In genomic region chr20:22582960-22583772, GRCh38 we compare ENCODE assay signal across 11 cellular contexts. TPM values are rescaled to one million over a fixed set of nuclear protein-coding genes. Genes with fewer than 3 reads are reported as not detected.
DNase-seq lines count a peak whose midpoint lies in the region; ATAC-seq and TF ChIP-seq lines count a peak whose summit lies in the region.
"Had no signal": no experiment of that assay in that cellular context is flagged by ENCODE, and none has a peak within 500 bp of the region (broad histone marks: within the 10 kb centered on the region; RNA-seq: fewer than 3 reads in every experiment).

No MANE protein-coding gene starts in this region.

- DNase-seq in activated CD8-positive, alpha-beta T cell treated with anti-CD3 and anti-CD28 coated beads, Interleukin-2, amount 10 ng/mL, durations not matched to agents 7 days and 5 days, result no peak
- no peak for DNase-seq in activated CD8-positive, alpha-beta T cell treated with anti-CD3 and anti-CD28 coated beads for 36 hours
- DNase-seq in mammary epithelial cell (no peak), mesendoderm (no peak), upper lobe of left lung (peak in 1 of 2 donors; percentile 86), dedifferentiated amniotic fluid mesenchymal stem cell (ENCODE audit: extremely low spot score) (no peak)
- DNase-seq in stimulated activated CD4-positive, alpha-beta T cell treated with anti-CD3 and anti-CD28 coated beads, Interleukin-12 subunit alpha, Interleukin-12 subunit beta, amount 100 ng/mL, for 4 hours, result no peak
- DNase-seq: activated naive CD4-positive, alpha-beta T cell treated with anti-CD3 and anti-CD28 coated beads for 36 hours; NCI-H2171 treated with DMSO at 0.1 percent for 48 hours had no signal

- H3K9ac ChIP-seq in mammary epithelial cell (ENCODE audit: insufficient read depth, low read length), result no peak overlapping the region
- peak overlapping the region; percentile 74 for H3K9ac ChIP-seq in mesendoderm (ENCODE audit: low read length)

- H3K9me3 Mint-ChIP-seq in activated CD8-positive, alpha-beta T cell treated with anti-CD3 and anti-CD28 coated beads, Interleukin-2, amount 10 ng/mL, durations not matched to agents 7 days and 5 days (ENCODE audit: insufficient read depth), result peaks cover 4% of the 10 kb centered on the region
- no peaks in the 10 kb centered on the region for H3K9me3 Mint-ChIP-seq in activated CD8-positive, alpha-beta T cell treated with anti-CD3 and anti-CD28 coated beads for 36 hours

- H4K5ac ChIP-seq in mesendoderm (ENCODE audit: low read length), result no peak overlapping the region

- no peak overlapping the region for H2AK5ac ChIP-seq in mesendoderm (ENCODE audit: low read length)

- H3K79me1 ChIP-seq in mesendoderm (ENCODE audit: low read length), result no peaks in the 10 kb centered on the region

- WGBS in mammary epithelial cell (ENCODE audit: low coverage, missing lambda C conversion rate), result 5% methylated on average over 19 of the region's 67 CpGs
- WGBS in mesendoderm (ENCODE audit: extremely low coverage, insufficient coverage, low lambda C conversion rate), result no CpG with 5 or more reads among the region's 67 CpGs
- 1 to 5% methylated on average over 25 to 48 of the region's 67 CpGs for WGBS in upper lobe of left lung, 2 donors

- TF ChIP-seq EP300 in upper lobe of left lung (IDR thresholded peaks at IDR 0.05), result no peak

- H3K4me2 ChIP-seq in mammary epithelial cell (ENCODE audit: insufficient read depth, low read depth, low read length) (peak overlapping the region; percentile 95), mesendoderm (ENCODE audit: low read length) (peak overlapping the region; percentile 50)

- peaks cover 2% of the 10 kb centered on the region for H3K4me1 Mint-ChIP-seq in activated CD8-positive, alpha-beta T cell treated with anti-CD3 and anti-CD28 coated beads, Interleukin-2, amount 10 ng/mL, durations not matched to agents 7 days and 5 days (ENCODE audit: low read depth)
- H3K4me1 Mint-ChIP-seq in activated CD8-positive, alpha-beta T cell treated with anti-CD3 and anti-CD28 coated beads for 36 hours (ENCODE audit: low read depth), result peaks cover 3% of the 10 kb centered on the region

- H3K4me1 ChIP-seq in mammary epithelial cell (ENCODE audit: insufficient read depth, low read length) (peaks cover 27% of the 10 kb centered on the region), mesendoderm (ENCODE audit: control insufficient read depth, low read depth, low read length) (no peaks in the 10 kb centered on the region), upper lobe of left lung (peaks cover 15 to 58% (median 24%) of the 10 kb centered on the region in 4 donors)

- H3K18ac ChIP-seq in mesendoderm (ENCODE audit: low read length), result peak overlapping the region; percentile 16

- H2BK5ac ChIP-seq in mesendoderm (ENCODE audit: low read length), result no peak overlapping the region

- H3K36me3 Mint-ChIP-seq in activated CD8-positive, alpha-beta T cell treated with anti-CD3 and anti-CD28 coated beads, Interleukin-2, amount 10 ng/mL, durations not matched to agents 7 days and 5 days (ENCODE audit: low read depth), result peaks cover 11% of the 10 kb centered on the region
- peaks cover 4% of the 10 kb centered on the region for H3K36me3 Mint-ChIP-seq in activated CD8-positive, alpha-beta T cell treated with anti-CD3 and anti-CD28 coated beads for 36 hours (ENCODE audit: low read depth)

- POLR2A ChIA-PET in activated CD8-positive, alpha-beta T cell treated with anti-CD3 and anti-CD28 coated beads, Interleukin-2, amount 10 ng/mL, durations not matched to agents 7 days and 5 days (lab: Charles Lee), result no interaction called here
- POLR2A ChIA-PET in activated CD8-positive, alpha-beta T cell treated with anti-CD3 and anti-CD28 coated beads for 36 hours (lab: Charles Lee), result no interaction called here

- no peak overlapping the region for H3K4me3 Mint-ChIP-seq in activated CD8-positive, alpha-beta T cell treated with anti-CD3 and anti-CD28 coated beads, Interleukin-2, amount 10 ng/mL, durations not matched to agents 7 days and 5 days
- no peak overlapping the region for H3K4me3 Mint-ChIP-seq in activated CD8-positive, alpha-beta T cell treated with anti-CD3 and anti-CD28 coated beads for 36 hours
- H3K4me3 Mint-ChIP-seq: activated naive CD4-positive, alpha-beta T cell treated with anti-CD3 and anti-CD28 coated beads for 36 hours had no signal

- H3K4ac ChIP-seq in mesendoderm (ENCODE audit: low read depth, low read length), result peak overlapping the region; percentile 6

- H3K27me3 ChIP-seq in mammary epithelial cell (ENCODE audit: insufficient read depth, low read length) (peaks cover 61% of the 10 kb centered on the region), mesendoderm (ENCODE audit: insufficient read depth, low read length, poor library complexity) (peaks cover 61% of the 10 kb centered on the region), upper lobe of left lung (peaks cover 0 to 48% (median 24%) of the 10 kb centered on the region in 4 donors)

- no peak for TF ChIP-seq POLR2A in upper lobe of left lung (IDR thresholded peaks at IDR 0.05)

- peak overlapping the region; percentile 57 for H3K27ac Mint-ChIP-seq in activated CD8-positive, alpha-beta T cell treated with anti-CD3 and anti-CD28 coated beads, Interleukin-2, amount 10 ng/mL, durations not matched to agents 7 days and 5 days
- no peak overlapping the region for H3K27ac Mint-ChIP-seq in activated CD8-positive, alpha-beta T cell treated with anti-CD3 and anti-CD28 coated beads for 36 hours
- H3K27ac Mint-ChIP-seq: activated naive CD4-positive, alpha-beta T cell treated with anti-CD3 and anti-CD28 coated beads for 36 hours had no signal

- H3K27me3 Mint-ChIP-seq in activated CD8-positive, alpha-beta T cell treated with anti-CD3 and anti-CD28 coated beads, Interleukin-2, amount 10 ng/mL, durations not matched to agents 7 days and 5 days (ENCODE audit: low read depth), result peaks cover 77% of the 10 kb centered on the region
- peaks cover 69% of the 10 kb centered on the region for H3K27me3 Mint-ChIP-seq in activated CD8-positive, alpha-beta T cell treated with anti-CD3 and anti-CD28 coated beads for 36 hours

- H3K4me3 ChIP-seq in mammary epithelial cell (replicated peaks in 1 of 3; ENCODE audit: insufficient read depth in 1 of 3, low read depth in 2 of 3, low read length in 3 of 3) (peak overlapping the region; percentile 49 to 61 (median 61)), mesendoderm (ENCODE audit: low read length) (peak overlapping the region; percentile 51), upper lobe of left lung (peak overlapping the region; percentile 18 to 53 (median 45))

- H3K27ac ChIP-seq in mammary epithelial cell (ENCODE audit: insufficient read depth, low read depth, low read length) (no peak overlapping the region), mesendoderm (ENCODE audit: low read depth, low read length) (no peak overlapping the region), upper lobe of left lung (peak overlapping the region; percentile 76 to 91 (median 83))

- peak overlapping the region; percentile 85 for H3K56ac ChIP-seq in mesendoderm (ENCODE audit: low read length)

- H2BK120ac ChIP-seq in mesendoderm (ENCODE audit: low read depth, low read length), result no peak overlapping the region

- ATAC-seq in activated CD8-positive, alpha-beta T cell treated with anti-CD3 and anti-CD28 coated beads, Interleukin-2, amount 10 ng/mL, durations not matched to agents 7 days and 5 days, result no peak
- no peak for ATAC-seq in activated CD8-positive, alpha-beta T cell treated with anti-CD3 and anti-CD28 coated beads for 36 hours
- ATAC-seq in upper lobe of left lung (ENCODE audit: low FRiP score in 2 of 2) (no peak), GM18519 (IDR thresholded peaks at IDR 0.05; ENCODE audit: low FRiP score, unreplicated experiment) (no peak)

- no peak overlapping the region for H2BK15ac ChIP-seq in mesendoderm (replicated peaks; ENCODE audit: low read depth)

- H4K8ac ChIP-seq in mesendoderm (ENCODE audit: low read depth, low read length), result no peak overlapping the region

- in situ Hi-C loops in mammary epithelial cell (cut with MboI; ENCODE audit: low sequenced_read_pairs in 2 of 2), result loop anchor here in 1 of 2 donors (10.0 kb wide), 1 partner anchor 248 kb away; no protein-coding TSS in a partner anchor

- peak overlapping the region; percentile 76 for H3K23ac ChIP-seq in mesendoderm (ENCODE audit: low read length)

- intact Hi-C loops in activated CD8-positive, alpha-beta T cell treated with anti-CD3 and anti-CD28 coated beads for 36 hours (cut with micrococcal nuclease), result loop anchor here (10.0 kb wide), 3 partner anchors 238 to 1068 kb away; partner anchors contain the start of genes NKX2-2 and PAX1
- intact Hi-C loops in mammary epithelial cell (cut with micrococcal nuclease), result no loop called here

- H3K36me3 ChIP-seq in mammary epithelial cell (ENCODE audit: insufficient read depth, low read length) (no peaks in the 10 kb centered on the region), mesendoderm (ENCODE audit: control insufficient read depth, insufficient read depth, low read length) (no peaks in the 10 kb centered on the region), upper lobe of left lung (no peaks in the 10 kb centered on the region)

- H3K9me3 ChIP-seq in mammary epithelial cell (replicated peaks; ENCODE audit: insufficient read depth, low read length) (no peaks in the 10 kb centered on the region), upper lobe of left lung (no peaks in the 10 kb centered on the region)

- H3K79me2 ChIP-seq in mammary epithelial cell (ENCODE audit: insufficient read depth, low read length), result no peaks in the 10 kb centered on the region
- H3K79me2 ChIP-seq in mesendoderm (ENCODE audit: control insufficient read depth, insufficient read depth, low read length), result no peaks in the 10 kb centered on the region

- dilution Hi-C loops in mammary epithelial cell (cut with HindIII; ENCODE audit: low sequenced_read_pairs), result no loop called here

- no peak for TF ChIP-seq CTCF in activated CD8-positive, alpha-beta T cell treated with anti-CD3 and anti-CD28 coated beads for 36 hours (IDR thresholded peaks at IDR 0.05)
- TF ChIP-seq CTCF in mammary epithelial cell (conservative IDR thresholded peaks at IDR 0.05 in 1 of 2, IDR thresholded peaks at IDR 0.05 in 1 of 2; ENCODE audit: extremely low read depth in 1 of 2, insufficient read depth in 1 of 2, low read depth in 1 of 2, low read length in 2 of 2), result peak in 1 of 2 donors; percentile 11
- no peak for TF ChIP-seq CTCF in upper lobe of left lung (IDR thresholded peaks at IDR 0.05)

- H4K20me1 ChIP-seq in mammary epithelial cell (ENCODE audit: insufficient read depth, low read length), result no peaks in the 10 kb centered on the region

- peak overlapping the region; percentile 62 for H2AFZ ChIP-seq in mammary epithelial cell (ENCODE audit: low read depth, low read length)

- no TSS peak for BruUV-seq in mammary epithelial cell (replicated peaks; lab: Mats Ljungman, UMichigan)

- CTCF ChIA-PET in activated CD8-positive, alpha-beta T cell treated with anti-CD3 and anti-CD28 coated beads, Interleukin-2, amount 10 ng/mL, durations not matched to agents 7 days and 5 days (lab: Charles Lee), result no interaction called here
- CTCF ChIA-PET in activated CD8-positive, alpha-beta T cell treated with anti-CD3 and anti-CD28 coated beads for 36 hours (lab: Charles Lee), result no interaction called here
- CTCF ChIA-PET in mammary epithelial cell (lab: Charles Lee; ENCODE audit: low non-redundant PET), result interaction anchor here (0.6 kb wide), 1 partner anchor 271 kb away, joined by 10 read pairs; no protein-coding TSS in a partner anchor

RNA-seq across cellular contexts. Expression of gene FOXA2, which starts 1.2 kb away (rescaled TPM):
- not detected for total RNA-seq in activated CD8-positive, alpha-beta T cell treated with anti-CD3 and anti-CD28 coated beads, Interleukin-2, amount 10 ng/mL, durations not matched to agents 7 days and 5 days
- not detected for total RNA-seq in activated CD8-positive, alpha-beta T cell treated with anti-CD3 and anti-CD28 coated beads for 36 hours
- total RNA-seq in mammary epithelial cell, result 1 to 10 TPM in 1 of 2 donors, not detected in 1; 1.0 TPM
- 1.0 TPM for polyA plus RNA-seq in mammary epithelial cell
- 0.93 TPM for polyA minus RNA-seq in mammary epithelial cell
- 5.9 TPM for polyA plus RNA-seq in mesendoderm (2013, experiment 1 of 2)
- polyA plus RNA-seq in mesendoderm (2013, experiment 2 of 2), result 5.6 TPM
- total RNA-seq in upper lobe of left lung, result 10 to 100 TPM; 23.2 to 80.6 (median 44.3) TPM
- total RNA-seq: activated naive CD4-positive, alpha-beta T cell treated with anti-CD3 and anti-CD28 coated beads for 36 hours; fibroblast of lung had no signal
- polyA plus RNA-seq: fibroblast of lung had no signal

Comparison
In these comparisons a context has a peak if more than half of its experiments do, and no peak if none do; other contexts are left out.
1. H3K27ac ChIP-seq: peak in upper lobe of left lung (4 of 4); none in mammary epithelial cell (single experiment) and mesendoderm (single experiment).
2. RNA of gene FOXA2, which starts 1.2 kb away (total RNA-seq): 23.2 to 80.6 TPM in upper lobe of left lung; 1.0 TPM in mammary epithelial cell, not detected in activated CD8-positive, alpha-beta T cell treated with anti-CD3 and anti-CD28 coated beads, Interleukin-2, amount 10 ng/mL, durations not matched to agents 7 days and 5 days and not detected in activated CD8-positive, alpha-beta T cell treated with anti-CD3 and anti-CD28 coated beads for 36 hours; every median in the first group is over 10 times any median in the second.
3. Peak in every context shown above with its lines, with median percentiles within 50 percentile points of each other: H3K4me3 ChIP-seq.